In the genomic region with DNA sequence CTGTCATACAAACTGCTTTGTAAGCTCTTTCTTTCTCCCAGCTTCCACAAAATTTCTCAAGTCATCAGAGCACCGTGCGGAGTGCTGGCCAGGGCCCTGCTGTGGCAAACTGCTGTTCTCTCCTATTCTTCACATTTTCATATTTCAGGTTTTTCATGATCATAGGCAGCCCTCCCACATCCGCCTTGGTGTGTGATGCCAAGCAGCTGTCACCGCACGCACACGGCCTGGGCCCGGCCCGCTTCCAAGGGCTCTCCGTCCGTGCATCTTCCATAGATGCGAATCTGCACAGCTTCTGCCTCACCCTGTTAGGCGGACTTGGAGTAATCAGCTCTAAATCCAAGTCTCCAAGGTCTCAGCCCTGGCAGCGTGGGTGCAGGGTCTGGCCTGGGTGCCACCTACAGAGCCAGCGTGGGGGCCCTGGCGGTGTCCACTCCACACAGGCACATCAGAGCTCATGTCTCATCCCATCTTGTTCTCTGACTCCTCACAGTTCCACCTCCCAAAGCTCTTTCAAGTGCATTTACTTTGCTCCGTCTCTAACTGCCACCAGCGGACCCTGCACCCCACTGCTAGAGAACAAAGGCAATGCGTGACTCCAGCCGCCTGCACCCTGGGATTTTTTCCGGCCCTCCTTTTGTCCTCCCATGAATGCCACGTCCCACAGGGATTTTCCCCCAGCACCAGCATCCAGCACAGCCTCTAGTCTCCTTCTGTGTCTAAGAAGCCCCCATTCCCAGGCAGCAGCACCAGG, we compare ENCODE assay signal across 15 cellular contexts.
A peak's percentile ranks its signal among the peaks of the same experiment; 100 is the strongest.
DNase-seq lines count a peak whose midpoint lies in the region; TF ChIP-seq lines count a peak whose summit lies in the region.
"Had no signal": no experiment of that assay in that cellular context is flagged by ENCODE, and none has a peak within 500 bp of the region (broad histone marks: within the 10 kb centered on the region; RNA-seq: fewer than 3 reads in every experiment).

No MANE protein-coding gene starts in this region.

- POLR2A ChIA-PET in HEK293 (lab: Yijun Ruan, JAX): no interaction called here

- CTCF ChIA-PET in HEK293 (lab: Yijun Ruan, JAX): no interaction called here

- peak; percentile 60 for DNase-seq in iPS-NIHi11 (ENCODE audit: low spot score)
- DNase-seq in substantia nigra (lab: John Stamatoyannopoulos, UW): no peak
- no peak for DNase-seq in stimulated activated CD4-positive, alpha-beta T cell treated with anti-CD3 and anti-CD28 coated beads, Interleukin-4, amount 100 ng/mL, for 1 hour
- DNase-seq in DMS153 treated with DMSO at 0.1 percent for 48 hours (lab: John Stamatoyannopoulos, UW; ENCODE audit: unreplicated experiment): no peak
- no peak for DNase-seq in T1000 (lab: John Stamatoyannopoulos, UW)
- DNase-seq: activated B cell treated with CpG ODN at 0.5 μM for 24 hours; left cardiac atrium; nucleus accumbens; SIG-M5; stimulated activated CD4-positive, alpha-beta T cell treated with anti-CD3 and anti-CD28 coated beads, Interleukin-2, amount 100 ng/mL, for 24 hours; stimulated activated naive B cell treated with anti-CD40 and anti-IgM and Interleukin-4, amounts not matched to agents 10 μg/mL and 1 μg/mL and 100 μg/mL, for 72 hours had no signal

- H3K9me3 ChIP-seq in HEK293 (ENCODE audit: control insufficient read depth, insufficient read depth, low read depth, low read length): no peaks in the 10 kb centered on the region
- H3K9me3 ChIP-seq: esophagus muscularis mucosa had no signal

- no peak overlapping the region for H3K4me3 ChIP-seq in HEK293 (ENCODE audit: low read depth, low read length)
- H3K4me3 ChIP-seq: esophagus muscularis mucosa, GM12878 had no signal

- H3K27ac ChIP-seq in HEK293 (ENCODE audit: extremely low read depth, low read depth, low read length) (no peak overlapping the region), angular gyrus (ENCODE audit: low read depth, low read length) (peak overlapping the region; percentile 88), substantia nigra (ENCODE audit: low read depth, low read length, poor library complexity, severe bottlenecking) (peak overlapping the region; percentile 18)

- peaks cover 6% of the 10 kb centered on the region for H3K4me1 ChIP-seq in HEK293 (ENCODE audit: control insufficient read depth, insufficient read depth, low read length)

- H3K36me3 ChIP-seq in HEK293 (ENCODE audit: control insufficient read depth in 2 of 2, insufficient read depth in 1 of 2, low read length in 2 of 2): no peaks in the 10 kb centered on the region
- H3K36me3 ChIP-seq: esophagus muscularis mucosa had no signal

- TF ChIP-seq CTCF in HEK293 (tag by site-specific recombination; IDR thresholded peaks at IDR 0.05): no peak

TF ChIP-seq in HEK293, 187 proteins besides CTCF, POLR2A, EP300 and RAD21:
- no peak for TF ChIP-seq ZNF433 (tag by site-specific recombination; IDR thresholded peaks at IDR 0.05; ENCODE audit: low read depth)
- TF ChIP-seq ZIC2 (tag by site-specific recombination; IDR thresholded peaks at IDR 0.05): peak; percentile 58; the same call in 1 of the 2 replicates
- TF ChIP-seq, protein P1, sequence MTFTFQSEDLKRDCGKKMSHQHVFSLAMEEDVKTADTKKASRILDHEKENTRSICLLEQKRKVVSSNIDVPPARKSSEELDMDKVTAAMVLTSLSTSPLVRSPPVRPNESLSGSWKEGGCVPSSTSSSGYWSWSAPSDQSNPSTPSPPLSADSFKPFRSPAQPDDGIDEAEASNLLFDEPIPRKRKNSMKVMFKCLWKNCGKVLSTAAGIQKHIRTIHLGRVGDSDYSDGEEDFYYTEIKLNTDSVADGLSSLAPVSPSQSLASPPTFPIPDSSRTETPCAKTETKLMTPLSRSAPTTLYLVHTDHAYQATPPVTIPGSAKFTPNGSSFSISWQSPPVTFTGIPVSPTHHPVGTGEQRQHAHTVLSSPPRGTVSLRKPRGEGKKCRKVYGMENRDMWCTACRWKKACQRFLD (tag by site-specific recombination; IDR thresholded peaks at IDR 0.05): no peak
- TF ChIP-seq EGR2 (tag by site-specific recombination; IDR thresholded peaks at IDR 0.05; ENCODE audit: low read depth): peak; percentile 15; the same call in 1 of the 2 replicates
